ENCODE assay signal across 1 cellular context in genomic region chr5:56055287-56055686, GRCh38.
TF ChIP-seq lines count a peak whose summit lies in the region.

No MANE protein-coding gene starts in this region.

TF ChIP-seq in HEK293, 187 proteins besides CTCF, POLR2A, EP300 and RAD21 (continued from another document):
- TF ChIP-seq, protein P1, sequence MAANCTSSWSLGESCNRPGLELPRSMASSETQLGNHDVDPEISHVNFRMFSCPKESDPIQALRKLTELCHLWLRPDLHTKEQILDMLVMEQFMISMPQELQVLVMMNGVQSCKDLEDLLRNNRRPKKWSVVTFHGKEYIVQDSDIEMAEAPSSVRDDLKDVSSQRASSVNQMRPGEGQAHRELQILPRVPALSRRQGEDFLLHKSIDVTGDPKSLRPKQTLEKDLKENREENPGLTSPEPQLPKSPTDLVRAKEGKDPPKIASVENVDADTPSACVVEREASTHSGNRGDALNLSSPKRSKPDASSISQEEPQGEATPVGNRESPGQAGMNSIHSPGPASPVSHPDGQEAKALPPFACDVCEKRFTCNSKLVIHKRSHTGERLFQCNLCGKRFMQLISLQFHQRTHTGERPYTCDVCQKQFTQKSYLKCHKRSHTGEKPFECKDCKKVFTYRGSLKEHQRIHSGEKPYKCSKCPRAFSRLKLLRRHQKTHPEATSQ (tag by site-specific recombination; IDR thresholded peaks at IDR 0.05) = no peak
- TF ChIP-seq ATF2 (tag by site-specific recombination; IDR thresholded peaks at IDR 0.05; ENCODE audit: low read depth) (no peak), GLIS1 (tag by site-specific recombination; IDR thresholded peaks at IDR 0.05) (peak; percentile 81)
